15 cellular contexts compared by ENCODE assay signal in the genomic region with DNA sequence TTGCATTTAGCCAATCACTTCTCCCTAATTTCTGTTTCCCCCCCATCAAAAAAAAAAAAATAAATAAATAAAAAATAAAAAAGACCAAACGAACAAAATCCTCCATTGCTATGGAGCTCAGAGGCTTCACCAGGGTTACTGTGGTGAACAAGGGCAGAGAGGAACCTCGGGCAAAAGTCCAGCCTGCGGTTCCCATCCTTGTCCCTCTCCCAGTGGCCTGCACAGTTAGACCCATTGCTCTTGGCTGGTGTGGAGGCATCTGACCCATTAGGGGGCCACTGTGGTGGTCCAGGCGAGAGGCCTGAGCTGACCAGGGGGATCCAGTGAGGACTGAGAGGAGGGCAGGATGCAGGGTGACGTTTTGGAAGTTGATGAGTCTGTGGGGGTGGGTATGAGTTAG. TPM values are rescaled to one million over a fixed set of nuclear protein-coding genes. Genes with fewer than 3 reads are reported as not detected.
DNase-seq lines count a peak whose midpoint lies in the region; ATAC-seq and TF ChIP-seq lines count a peak whose summit lies in the region.
"Had no signal": no experiment of that assay in that cellular context is flagged by ENCODE, and none has a peak within 500 bp of the region (broad histone marks: within the 10 kb centered on the region; RNA-seq: fewer than 3 reads in every experiment).

No MANE protein-coding gene starts in this region.

- H3K9me3 ChIP-seq in BLaER1 treated with 17β-estradiol and CSF1 and Interleukin-3, amounts not matched to agents 10 nM and 100 nM (replicated peaks in 1 of 11) = no peaks in the 10 kb centered on the region
- H3K9me3 ChIP-seq in mesenchymal stem cell (ENCODE audit: control insufficient read depth, low read length) (no peaks in the 10 kb centered on the region), PC-3 (ENCODE audit: low read length) (no peaks in the 10 kb centered on the region)
- H3K9me3 ChIP-seq: Peyer's patch had no signal

- H2AFZ ChIP-seq in mesenchymal stem cell (ENCODE audit: low read depth, low read length) = no peak overlapping the region
- H2AFZ ChIP-seq in PC-3 (ENCODE audit: low read length) = no peak overlapping the region

- peak overlapping the region; percentile 87 to 96 (median 93) for H3K27ac Mint-ChIP-seq in brain

- H3F3A ChIP-seq in PC-3 (ENCODE audit: low read length, unreplicated experiment) = no peaks in the 10 kb centered on the region

- H3K79me1 ChIP-seq in mesenchymal stem cell (replicated peaks; ENCODE audit: low read length, poor library complexity, severe bottlenecking) = peaks cover 34% of the 10 kb centered on the region

- no peak for DNase-seq in mesenchymal stem cell
- no peak for DNase-seq in PC-3
- no peak for DNase-seq in NAMALWA (ENCODE audit: low spot score)
- DNase-seq in NCI-H1092 (lab: John Stamatoyannopoulos, UW) = no peak
- DNase-seq: GM23248, NCI-H187 treated with DMSO at 0.1 percent for 48 hours, NCI-H82, SHP77 had no signal

- no peak overlapping the region for H3K23ac ChIP-seq in mesenchymal stem cell (ENCODE audit: low read length in 2 of 2)

- peaks cover 4% of the 10 kb centered on the region for H3K27me3 Mint-ChIP-seq in brain

- no TSS peak for BruUV-seq in PC-3 (replicated peaks; lab: Mats Ljungman, UMichigan)

- WGBS in mesenchymal stem cell = 94% methylated on average over 4 of the region's 5 CpGs

- intact Hi-C loops in PC-3 (cut with micrococcal nuclease) = no loop called here

- no peak overlapping the region for H2BK12ac ChIP-seq in mesenchymal stem cell (ENCODE audit: low read length in 2 of 2)

- H3K9me3 Mint-ChIP-seq in brain = peaks cover 0 to 1% (median 0%) of the 10 kb centered on the region in 5 experiments

- peaks cover 64 to 98% (median 91%) of the 10 kb centered on the region in 10 experiments for H3K4me1 ChIP-seq in BLaER1 treated with 17β-estradiol and CSF1 and Interleukin-3, amounts not matched to agents 10 nM and 100 nM
- H3K4me1 ChIP-seq in mesenchymal stem cell (ENCODE audit: control insufficient read depth, insufficient read depth, low read depth, low read length) = peaks cover 39% of the 10 kb centered on the region
- no peaks in the 10 kb centered on the region for H3K4me1 ChIP-seq in PC-3 (ENCODE audit: insufficient read depth, low read length)
- H3K4me1 ChIP-seq: Peyer's patch had no signal

- no peaks in the 10 kb centered on the region for H3K79me2 ChIP-seq in PC-3 (ENCODE audit: low read length)

- peaks cover 100% of the 10 kb centered on the region for H3K4me1 Mint-ChIP-seq in brain

- H3K18ac ChIP-seq in mesenchymal stem cell (ENCODE audit: low read depth in 1 of 2, low read length in 2 of 2) = no peak overlapping the region

- TF ChIP-seq CTCF in brain (conservative IDR thresholded peaks at IDR 0.05) = no peak
- no peak for TF ChIP-seq CTCF in PC-3 (conservative IDR thresholded peaks at IDR 0.05; ENCODE audit: low read depth, low read length)

- no peak overlapping the region for H2BK15ac ChIP-seq in mesenchymal stem cell (ENCODE audit: low read depth, poor library complexity, severe bottlenecking)

- no peak for ATAC-seq in PC-3
- no peak for ATAC-seq in HG02623 (IDR thresholded peaks at IDR 0.05; ENCODE audit: unreplicated experiment)

- H2BK120ac ChIP-seq in mesenchymal stem cell (ENCODE audit: low read depth, low read length) = no peak overlapping the region

- no peak overlapping the region for H3K4me3 ChIP-seq in BLaER1 treated with 17β-estradiol and CSF1 and Interleukin-3, amounts not matched to agents 10 nM and 100 nM
- H3K4me3 ChIP-seq in mesenchymal stem cell (ENCODE audit: insufficient read depth in 1 of 2, low read depth in 1 of 2, low read length in 2 of 2) = peak overlapping the region in 1 of 2 experiments; percentile 53
- no peak overlapping the region for H3K4me3 ChIP-seq in skin epidermis
- H3K4me3 ChIP-seq in PC-3 (ENCODE audit: low read length) = no peak overlapping the region
- H3K4me3 ChIP-seq: GM23248, Peyer's patch had no signal

- no peaks in the 10 kb centered on the region for H3K9me2 ChIP-seq in PC-3 (replicated peaks; ENCODE audit: low read length)

- POLR2A ChIA-PET in PC-3 (lab: Charles Lee; ENCODE audit: unreplicated experiment) = no interaction called here

- H3K9ac ChIP-seq in BLaER1 treated with 17β-estradiol and CSF1 and Interleukin-3, amounts not matched to agents 10 nM and 100 nM = peak overlapping the region in 1 of 11 experiments; percentile 1; a peak in 1 of 22 replicates
- H3K9ac ChIP-seq in mesenchymal stem cell (ENCODE audit: low read length) = peak overlapping the region; percentile 82
- H3K9ac ChIP-seq in PC-3 (ENCODE audit: low read length) = no peak overlapping the region
- H3K9ac ChIP-seq: KMS-11 had no signal

- H2BK5ac ChIP-seq in mesenchymal stem cell (ENCODE audit: low read depth, low read length, poor library complexity, severe bottlenecking) = no peak overlapping the region

- no peak overlapping the region for H2AK5ac ChIP-seq in mesenchymal stem cell (ENCODE audit: low read length, severe bottlenecking)

- no peak overlapping the region for H4K8ac ChIP-seq in mesenchymal stem cell (ENCODE audit: low read length)

- H3K27me3 ChIP-seq in BLaER1 treated with 17β-estradiol and CSF1 and Interleukin-3, amounts not matched to agents 10 nM and 100 nM = no peaks in the 10 kb centered on the region
- no peaks in the 10 kb centered on the region for H3K27me3 ChIP-seq in mesenchymal stem cell (ENCODE audit: control insufficient read depth in 1 of 2, insufficient read depth in 1 of 2, low read length in 2 of 2)
- H3K27me3 ChIP-seq in PC-3 (ENCODE audit: low read length) = no peaks in the 10 kb centered on the region
- H3K27me3 ChIP-seq: Peyer's patch had no signal

- peak overlapping the region in 2 of 5 experiments; percentile 5 to 40 for H3K4me3 Mint-ChIP-seq in brain

- no peak overlapping the region for H3K4ac ChIP-seq in mesenchymal stem cell (ENCODE audit: low read depth in 1 of 2, low read length in 2 of 2)

- H4K91ac ChIP-seq in mesenchymal stem cell (ENCODE audit: low read length) = no peak overlapping the region

- H3K4me2 ChIP-seq in BLaER1 treated with 17β-estradiol and CSF1 and Interleukin-3, amounts not matched to agents 10 nM and 100 nM = peak overlapping the region; percentile 67 to 85 (median 81); a peak in 21 of 22 replicates
- H3K4me2 ChIP-seq in mesenchymal stem cell (ENCODE audit: low read length, poor library complexity, severe bottlenecking) = no peak overlapping the region
- no peak overlapping the region for H3K4me2 ChIP-seq in PC-3 (ENCODE audit: low read length)
- H3K4me2 ChIP-seq: KMS-11 had no signal

- CTCF ChIA-PET in PC-3 (lab: Charles Lee) = no interaction called here

- H3K36me3 Mint-ChIP-seq in brain = no peaks in the 10 kb centered on the region

- H4K20me1 ChIP-seq in BLaER1 treated with 17β-estradiol and CSF1 and Interleukin-3, amounts not matched to agents 10 nM and 100 nM = peaks cover 0 to 77% (median 16%) of the 10 kb centered on the region in 11 experiments; a peak in 8 of 22 replicates
- H4K20me1 ChIP-seq in PC-3 (ENCODE audit: low read length) = no peaks in the 10 kb centered on the region

- peak overlapping the region in 1 of 11 experiments; percentile 13; a peak in 1 of 22 replicates for H3K27ac ChIP-seq in BLaER1 treated with 17β-estradiol and CSF1 and Interleukin-3, amounts not matched to agents 10 nM and 100 nM
- H3K27ac ChIP-seq in mesenchymal stem cell (ENCODE audit: low read length, poor library complexity, severe bottlenecking) (no peak overlapping the region), skin epidermis (peak overlapping the region in 14 of 21 experiments; percentile 23 to 75 (median 60)), PC-3 (ENCODE audit: low read length) (no peak overlapping the region)
- H3K27ac ChIP-seq: KMS-11 had no signal

- H3K14ac ChIP-seq in mesenchymal stem cell (ENCODE audit: low read length in 2 of 2) = peak overlapping the region in 1 of 2 experiments; percentile 3

- H3K36me3 ChIP-seq in BLaER1 treated with 17β-estradiol and CSF1 and Interleukin-3, amounts not matched to agents 10 nM and 100 nM = no peaks in the 10 kb centered on the region
- peaks cover 0 to 3% of the 10 kb centered on the region in 2 experiments for H3K36me3 ChIP-seq in mesenchymal stem cell (ENCODE audit: control insufficient read depth in 1 of 2, insufficient read depth in 2 of 2, low read depth in 1 of 2, low read length in 2 of 2)
- no peaks in the 10 kb centered on the region for H3K36me3 ChIP-seq in PC-3 (ENCODE audit: low read depth, low read length)
- H3K36me3 ChIP-seq: Peyer's patch had no signal

RNA-seq across cellular contexts. Expression of a gene that starts 18.8 kb away (rescaled TPM):
- 59.3 TPM for polyA plus RNA-seq in brain (ENCODE audit: insufficient read depth, low read depth, low replicate concordance)
- 6.0 TPM for polyA plus RNA-seq in mesenchymal stem cell (2013, experiment 1 of 2)
- polyA plus RNA-seq in mesenchymal stem cell (2013, experiment 2 of 2) = 6.3 TPM
- 0.66 and 0.92 TPM in 2 replicates for total RNA-seq in PC-3 (2014; rRNA removed)
- total RNA-seq: G401 had no signal

Comparison
In these comparisons a context has a peak if more than half of its experiments do, and no peak if none do; other contexts are left out.
1. H3K27ac ChIP-seq: peak in skin epidermis (14 of 21); none in mesenchymal stem cell (single experiment) and PC-3 (single experiment).
2. H3K4me2 ChIP-seq: peak in BLaER1 treated with 17β-estradiol and CSF1 and Interleukin-3, amounts not matched to agents 10 nM and 100 nM (11 of 11); none in mesenchymal stem cell (single experiment) and PC-3 (single experiment).